Comparison of ENCODE assay signal across 10 cellular contexts in the genomic region with DNA sequence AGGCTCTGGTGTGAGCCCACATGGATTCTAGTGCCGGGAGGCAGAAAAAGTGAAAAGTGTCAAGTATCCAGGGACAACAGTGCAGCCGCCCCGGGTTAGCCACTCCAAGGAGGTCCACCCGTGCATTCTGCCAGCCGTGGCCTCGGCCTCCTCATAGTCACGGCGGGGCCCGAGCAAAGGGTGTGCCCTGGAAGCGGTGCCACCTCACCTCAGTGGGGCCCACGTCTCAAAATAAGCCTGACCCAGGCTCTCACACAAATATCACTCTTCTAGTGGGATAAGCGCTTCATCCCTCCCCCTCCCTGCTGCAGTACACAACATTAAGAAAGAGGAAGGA. TPM values are rescaled to one million over a fixed set of nuclear protein-coding genes. Genes with fewer than 3 reads are reported as not detected.
DNase-seq lines count a peak whose midpoint lies in the region; ATAC-seq, FAIRE-seq and TF ChIP-seq lines count a peak whose summit lies in the region.
"Had no signal": no experiment of that assay in that cellular context is flagged by ENCODE, and none has a peak within 500 bp of the region (broad histone marks: within the 10 kb centered on the region; RNA-seq: fewer than 3 reads in every experiment).

No MANE protein-coding gene starts in this region.

- TF ChIP-seq POLR2A in A549 (IDR thresholded peaks at IDR 0.05; ENCODE audit: low read length) (no peak), HepG2 (IDR thresholded peaks at IDR 0.05; ENCODE audit: insufficient read depth in 1 of 2, low read depth in 2 of 2, low read length in 2 of 2) (no peak)

- H3K27me3 ChIP-seq in GM23338 (ENCODE audit: insufficient read depth) (peaks cover 17% of the 10 kb centered on the region), HepG2 (ENCODE audit: control insufficient read depth in 1 of 2, insufficient read depth in 2 of 2, low read length in 2 of 2) (peaks cover 3 to 10% of the 10 kb centered on the region in 2 experiments; a peak in 3 of 5 replicates), tibial artery (no peaks in the 10 kb centered on the region)
- H3K27me3 ChIP-seq: adrenal gland, thyroid gland had no signal

- POLR2A ChIA-PET in A549 (lab: Yijun Ruan, JAX) (no interaction called here), HepG2 (lab: Yijun Ruan, JAX) (no interaction called here)

- CTCF ChIA-PET in A549 (lab: Yijun Ruan, JAX) (no interaction called here), HepG2 (lab: Yijun Ruan, JAX; ENCODE audit: low intra/inter-chr PET ratio, low total read pairs) (no interaction called here)

- peak overlapping the region; percentile 74 for H3K4me3 Mint-ChIP-seq in GM23338

- H3K9me3 Mint-ChIP-seq in GM23338, result no peaks in the 10 kb centered on the region

- no peak overlapping the region for H3K9ac ChIP-seq in HepG2 (ENCODE audit: insufficient read depth, low read depth, low read length)

- H3K4me1 ChIP-seq in A549 (no peaks in the 10 kb centered on the region), GM23338 (ENCODE audit: insufficient read depth) (no peaks in the 10 kb centered on the region), HepG2 (ENCODE audit: insufficient read depth, low read length) (no peaks in the 10 kb centered on the region), tibial artery (peaks cover 0 to 4% (median 0%) of the 10 kb centered on the region in 4 donors)
- H3K4me1 ChIP-seq: adrenal gland, thyroid gland had no signal

- H3K79me2 ChIP-seq in GM23338 (replicated peaks; ENCODE audit: insufficient read depth) (no peaks in the 10 kb centered on the region), HepG2 (ENCODE audit: insufficient read depth, low read length) (no peaks in the 10 kb centered on the region)

- no peak for TF ChIP-seq RAD21 in A549 (conservative IDR thresholded peaks at IDR 0.05 in 1 of 2, IDR thresholded peaks at IDR 0.05 in 1 of 2)
- TF ChIP-seq RAD21 in HepG2 (CRISPR knock-in tag; IDR thresholded peaks at IDR 0.05), result no peak

- no peaks in the 10 kb centered on the region for H3F3A ChIP-seq in GM23338 (replicated peaks; ENCODE audit: low read depth)

- TF ChIP-seq EP300 in A549 (IDR thresholded peaks at IDR 0.05), result no peak
- TF ChIP-seq EP300 in HepG2 (IDR thresholded peaks at IDR 0.05; ENCODE audit: low read depth in 2 of 2, low read length in 2 of 2), result no peak
- no peak for TF ChIP-seq EP300 in HepG2 (CRISPR knock-in tag; IDR thresholded peaks at IDR 0.05; ENCODE audit: borderline replicate concordance)

- TF ChIP-seq CTCF in A549 (IDR thresholded peaks at IDR 0.05) (no peak), GM23338 (conservative IDR thresholded peaks at IDR 0.05; ENCODE audit: low read depth in 2 of 2) (no peak), astrocyte of the spinal cord (IDR thresholded peaks at IDR 0.05; ENCODE audit: low read depth, low read length) (no peak), HepG2 (CRISPR knock-in tag; IDR thresholded peaks at IDR 0.05) (no peak), tibial artery (IDR thresholded peaks at IDR 0.05) (no peak)

- ATAC-seq in A549 (no peak; a peak in 4 of 6 replicates), GM23338 (peak; percentile 17; the same call in 1 of the 3 replicates), HepG2 (no peak), HG02973 (IDR thresholded peaks at IDR 0.05; ENCODE audit: unreplicated experiment) (no peak)

- peaks cover 3% of the 10 kb centered on the region; the same call in 1 of the 3 replicates for H3K36me3 Mint-ChIP-seq in GM23338 (ENCODE audit: low read depth)

- H3K9me3 ChIP-seq in A549 (no peaks in the 10 kb centered on the region), HepG2 (ENCODE audit: low read length) (no peaks in the 10 kb centered on the region), tibial artery (no peaks in the 10 kb centered on the region)
- H3K9me3 ChIP-seq: adrenal gland, thyroid gland had no signal

- WGBS in A549 (ENCODE audit: missing lambda C conversion rate), result 7% methylated on average over 3 of the region's 12 CpGs
- 34% methylated on average over 3 of the region's 12 CpGs for WGBS in HepG2 (ENCODE audit: low lambda C conversion rate)

- H3K4me3 ChIP-seq in A549, result peak overlapping the region; percentile 83
- peak overlapping the region; percentile 54 for H3K4me3 ChIP-seq in GM23338
- H3K4me3 ChIP-seq in astrocyte of the spinal cord (ENCODE audit: low read depth, low read length), result peak overlapping the region; percentile 57
- H3K4me3 ChIP-seq in HepG2 (replicated peaks in 1 of 3; ENCODE audit: insufficient read depth in 1 of 3, low read depth in 2 of 3, low read length in 3 of 3), result peak overlapping the region in 2 of 3 experiments; percentile 31 to 57; a peak in 3 of 6 replicates
- peak overlapping the region; percentile 71 to 79 for H3K4me3 ChIP-seq in tibial artery

- H2AFZ ChIP-seq in GM23338 (peak overlapping the region; percentile 81), HepG2 (ENCODE audit: low read length) (no peak overlapping the region)

- DNase-seq in A549 (ENCODE audit: low read depth in 1 of 2, low spot score in 1 of 2) (no peak), GM23338 (ENCODE audit: low spot score) (no peak), astrocyte of the spinal cord (ENCODE audit: low read depth, low spot score) (no peak), HepG2 (ENCODE audit: low spot score) (no peak), tibial artery (peak in 1 of 2 donors; percentile 26), LoVo (ENCODE audit: low spot score) (no peak), NCI-H2029 (lab: John Stamatoyannopoulos, UW) (no peak)

- in situ Hi-C loops in astrocyte of the spinal cord (cut with HindIII; ENCODE audit: low sequenced_read_pairs), result no loop called here
- in situ Hi-C loops in HepG2 (cut with HindIII; ENCODE audit: extremely low pct_ligation_motif_present, low pct_unique_long_range_greater_than_20kb), result no loop called here

- FAIRE-seq in A549 (lab: Jason Lieb, UNC) (no peak), HepG2 (lab: Jason Lieb, UNC) (no peak)

- H3K4me1 Mint-ChIP-seq in GM23338, result peaks cover 9% of the 10 kb centered on the region

- no TSS peak for BruUV-seq in HepG2 (replicated peaks; lab: Mats Ljungman, UMichigan)

- no peaks in the 10 kb centered on the region for H3K9me2 ChIP-seq in GM23338 (ENCODE audit: insufficient read depth)

- peak overlapping the region; percentile 76 for H3K4me2 ChIP-seq in A549
- H3K4me2 ChIP-seq in GM23338, result peak overlapping the region; percentile 74
- H3K4me2 ChIP-seq in HepG2 (ENCODE audit: low read depth, low read length), result peak overlapping the region; percentile 45; the same call in 1 of the 2 replicates

- H4K20me1 ChIP-seq in GM23338 (replicated peaks; ENCODE audit: insufficient read depth), result no peaks in the 10 kb centered on the region
- H4K20me1 ChIP-seq in HepG2 (ENCODE audit: insufficient read depth, low read length), result no peaks in the 10 kb centered on the region

- H3K36me3 ChIP-seq in GM23338 (ENCODE audit: insufficient read depth), result no peaks in the 10 kb centered on the region
- no peaks in the 10 kb centered on the region for H3K36me3 ChIP-seq in HepG2 (replicated peaks in 1 of 2; ENCODE audit: control insufficient read depth in 1 of 2, insufficient read depth in 2 of 2, low read length in 2 of 2)
- H3K36me3 ChIP-seq in tibial artery, result no peaks in the 10 kb centered on the region
- H3K36me3 ChIP-seq: adrenal gland, thyroid gland had no signal

- intact Hi-C loops in HepG2 (cut with micrococcal nuclease; ENCODE audit: unreplicated experiment), result no loop called here
- intact Hi-C loops in tibial artery (cut with DNase I; ENCODE audit: low total_unique reads), result no loop called here

- H3K27ac Mint-ChIP-seq in GM23338, result no peak overlapping the region

- H3K27ac ChIP-seq in A549, result peak overlapping the region; percentile 78 to 94; a peak in 5 of 6 replicates
- no peak overlapping the region for H3K27ac ChIP-seq in GM23338 (ENCODE audit: low read depth)
- H3K27ac ChIP-seq in HepG2 (ENCODE audit: extremely low read length, insufficient read depth, low read length), result no peak overlapping the region
- peak overlapping the region; percentile 79 to 87 for H3K27ac ChIP-seq in tibial artery
- H3K27ac ChIP-seq: thyroid gland had no signal

- H3K27me3 Mint-ChIP-seq in GM23338 (ENCODE audit: insufficient read depth, low read depth, poor library complexity), result no peaks in the 10 kb centered on the region

TF ChIP-seq in GM23338, 12 proteins besides CTCF, POLR2A, EP300 and RAD21 (continues in another document):
- TF ChIP-seq EZH2 (IDR thresholded peaks at IDR 0.05; ENCODE audit: low read depth, unreplicated experiment), result no peak

TF ChIP-seq in HepG2, 621 proteins besides CTCF, POLR2A, EP300 and RAD21 (continues in another document):
- TF ChIP-seq TOE1 (CRISPR knock-in tag; IDR thresholded peaks at IDR 0.05) (no peak), ELF4 (CRISPR knock-in tag; IDR thresholded peaks at IDR 0.05; ENCODE audit: borderline replicate concordance) (no peak)

RNA-seq across cellular contexts. Expression of a gene that starts 0.4 kb away (rescaled TPM):
- polyA plus RNA-seq in A549 (2011; rRNA removed) (1.0 and 1.4 TPM in 2 replicates), A549 (2017; fragmentation: RNase III; extraction: RNeasy Plus Mini Kit Qiagen cat#74134 plus additional on column Dnase treatment) (0.76 to 0.82 TPM (median 0.77 TPM) in 3 replicates), GM23338 (2016; fragmentation: Nextera tagmentation; extraction: Ambion mirVana) (4.5 and 5.9 TPM in 2 replicates), HepG2 (2011; rRNA removed) (0.28 and 0.30 TPM in 2 replicates)
- polyA plus RNA-seq in A549 (2012; cell fraction: cytosol; rRNA removed), result 0.44 and 0.46 TPM in 2 replicates
- 0.22 and 0.28 TPM in 2 replicates for polyA plus RNA-seq in A549 (2012; cell fraction: nucleus; rRNA removed)
- 0.62 and 0.92 TPM in 2 replicates for polyA minus RNA-seq in A549 (2011; rRNA and poly(A)+ RNA removed)
- total RNA-seq in GM23338 (2014; rRNA removed; shearing (Covaris generic)), result 10.8 and 10.9 TPM in 2 replicates
- 1.6 and 2.4 TPM in 2 replicates for total RNA-seq in HepG2 (2016; rRNA removed; fragmentation: Illumina TruSeq; extraction: Trizol)
- total RNA-seq in HepG2 (2016; cell fraction: cytosol; rRNA removed; fragmentation: Illumina TruSeq; extraction: Trizol; ENCODE audit: low read depth), result 0.26 and 0.30 TPM in 2 replicates
- total RNA-seq in HepG2 (2016; cell fraction: insoluble cytoplasmic fraction; rRNA removed; fragmentation: Illumina TruSeq; extraction: Trizol), result 1.5 and 2.8 TPM in 2 replicates
- total RNA-seq in HepG2 (2016; cell fraction: membrane; rRNA removed; fragmentation: Illumina TruSeq; extraction: Trizol), result 0.68 and 0.69 TPM in 2 replicates
- total RNA-seq in HepG2 (2016; cell fraction: nucleus; rRNA removed; fragmentation: Illumina TruSeq; extraction: Trizol), result 1.1 TPM in 2 replicates
- polyA plus RNA-seq in HepG2 (2011; cell fraction: cytosol; rRNA removed), result 0.19 and 0.37 TPM in 2 replicates
- polyA plus RNA-seq in HepG2 (2011; cell fraction: nucleus; rRNA removed), result 0.13 and 0.21 TPM in 2 replicates
- 0.24 and 0.44 TPM in 2 replicates for polyA plus RNA-seq in HepG2 (2012)
- polyA plus RNA-seq in HepG2 (2016; cell fraction: cytosol; fragmentation: Illumina TruSeq; extraction: Trizol; ENCODE audit: low read depth), result 0.11 and 0.12 TPM in 2 replicates
- polyA plus RNA-seq in HepG2 (2016; cell fraction: insoluble cytoplasmic fraction; fragmentation: Illumina TruSeq; extraction: Trizol; ENCODE audit: low read depth), result 2.1 and 2.4 TPM in 2 replicates
- polyA plus RNA-seq in HepG2 (2016; cell fraction: membrane; fragmentation: Illumina TruSeq; extraction: Trizol; ENCODE audit: low read depth), result 0.22 and 0.44 TPM in 2 replicates
- polyA plus RNA-seq in HepG2 (2016; cell fraction: nucleus; fragmentation: Illumina TruSeq; extraction: Trizol; ENCODE audit: insufficient read depth, low read depth), result 0.86 and 1.0 TPM in 2 replicates
- polyA minus RNA-seq in HepG2 (2011; rRNA and poly(A)+ RNA removed; ENCODE audit: low replicate concordance), result 0.28 and 31.6 TPM in 2 replicates
- polyA minus RNA-seq in HepG2 (2011; cell fraction: cytosol; rRNA and poly(A)+ RNA removed), result not detected in 2 replicates
- polyA minus RNA-seq in HepG2 (2011; cell fraction: nucleus; rRNA and poly(A)+ RNA removed), result 0.39 and 1.1 TPM in 2 replicates

Comparison
In these comparisons a context has a peak if more than half of its experiments do, and no peak if none do; other contexts are left out.
1. H3K27ac ChIP-seq: peak in A549 (2 of 2) and tibial artery (2 of 2); none in GM23338 (single experiment) and HepG2 (single experiment).
2. Peak in every context shown above with its lines, with median percentiles within 50 percentile points of each other: H3K4me2 ChIP-seq and H3K4me3 ChIP-seq.